ENCODE assay signal across 8 cellular contexts in the genomic region with DNA sequence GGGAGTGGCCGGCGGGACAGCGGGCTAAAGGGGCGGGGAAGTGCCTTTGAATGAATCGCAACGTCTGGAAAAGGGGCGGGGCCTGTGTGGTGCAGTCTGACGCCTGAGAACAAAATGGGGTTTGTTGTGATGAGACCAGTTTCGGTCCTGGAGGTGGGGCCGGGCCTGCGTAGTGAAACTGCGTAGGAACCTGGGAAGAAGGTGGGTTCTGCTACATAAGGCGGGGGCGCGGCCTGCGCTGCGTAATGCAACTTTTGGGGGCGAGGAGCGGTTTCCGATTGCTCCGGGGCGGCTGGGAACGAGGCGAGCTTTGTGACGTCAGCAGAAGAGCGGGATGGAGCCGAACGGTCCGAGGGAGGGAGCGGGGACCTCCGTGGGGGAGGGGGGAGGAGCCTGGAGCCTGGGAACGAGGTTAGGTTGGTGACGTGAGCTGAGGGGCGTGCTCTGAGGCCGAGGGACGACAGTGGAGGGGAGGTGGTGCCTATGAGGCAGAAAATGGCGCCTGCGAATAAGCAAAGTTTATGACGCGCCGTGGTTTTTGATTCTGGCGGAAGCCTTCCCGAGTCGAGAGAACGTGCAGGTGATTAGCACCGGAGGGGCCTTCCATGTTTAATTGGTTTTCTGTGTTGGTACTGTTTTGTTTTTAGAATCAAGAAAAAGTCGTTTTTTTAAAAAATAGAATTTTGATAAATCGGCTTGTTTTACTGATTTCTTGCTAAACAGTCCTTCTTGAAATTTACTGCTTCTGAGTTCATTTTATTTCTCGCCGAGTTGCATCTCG. TPM values are rescaled to one million over a fixed set of nuclear protein-coding genes. Genes with fewer than 3 reads are reported as not detected.
DNase-seq lines count a peak whose midpoint lies in the region; ATAC-seq and TF ChIP-seq lines count a peak whose summit lies in the region.

No MANE protein-coding gene starts in this region.

- no peaks in the 10 kb centered on the region for H3K27me3 Mint-ChIP-seq in activated T-helper 17 cell treated with anti-CD3 and anti-CD28 coated beads, Interleukin-2, amount 50 U/mL, for 72 hours
- no peaks in the 10 kb centered on the region for H3K27me3 Mint-ChIP-seq in natural killer cell (ENCODE audit: low read depth in 2 of 2)

- peak overlapping the region; percentile 83 for H3K4me3 Mint-ChIP-seq in activated T-helper 17 cell treated with anti-CD3 and anti-CD28 coated beads, Interleukin-2, amount 50 U/mL, for 72 hours
- peak overlapping the region; percentile 98 for H3K4me3 Mint-ChIP-seq in natural killer cell

- peaks cover 28% of the 10 kb centered on the region for H3K36me3 Mint-ChIP-seq in activated T-helper 17 cell treated with anti-CD3 and anti-CD28 coated beads, Interleukin-2, amount 50 U/mL, for 72 hours (ENCODE audit: low read depth)
- H3K36me3 Mint-ChIP-seq in natural killer cell, result no peaks in the 10 kb centered on the region

- peak; percentile 93 for ATAC-seq in activated T-helper 17 cell treated with anti-CD3 and anti-CD28 coated beads, Interleukin-2, amount 50 U/mL, for 72 hours (replicated peaks)
- ATAC-seq in natural killer cell, result peak; percentile 85 to 95 (median 85)

- H3K27ac Mint-ChIP-seq in activated T-helper 17 cell treated with anti-CD3 and anti-CD28 coated beads, Interleukin-2, amount 50 U/mL, for 72 hours, result peak overlapping the region; percentile 94
- peak overlapping the region; percentile 97 to 99 for H3K27ac Mint-ChIP-seq in natural killer cell

- H3K4me1 Mint-ChIP-seq in activated T-helper 17 cell treated with anti-CD3 and anti-CD28 coated beads, Interleukin-2, amount 50 U/mL, for 72 hours, result peaks cover 11% of the 10 kb centered on the region
- H3K4me1 Mint-ChIP-seq in natural killer cell, result peaks cover 17 to 20% of the 10 kb centered on the region in 2 donors

- intact Hi-C loops in natural killer cell (cut with micrococcal nuclease), result loop anchor here (1.0 kb wide), 1 partner anchor 16 kb away; no protein-coding TSS in a partner anchor

- H3K9me3 Mint-ChIP-seq in activated T-helper 17 cell treated with anti-CD3 and anti-CD28 coated beads, Interleukin-2, amount 50 U/mL, for 72 hours, result no peaks in the 10 kb centered on the region
- H3K9me3 Mint-ChIP-seq in natural killer cell, result no peaks in the 10 kb centered on the region

- DNase-seq in EH (ENCODE audit: low read depth) (peak; percentile 96), GOT3 (lab: John Stamatoyannopoulos, UW) (peak; percentile 70), LHCN-M2 (ENCODE audit: low read depth) (peak; percentile 95), RPMI7951 (ENCODE audit: low read depth) (peak; percentile 98), fibroblast of peridontal ligament (ENCODE audit: extremely low read depth) (peak; percentile 96), natural killer cell (peak; percentile 86)
- DNase-seq in stimulated activated naive CD4-positive, alpha-beta T cell (lab: John Stamatoyannopoulos, UW), result peak; percentile 89 to 95 (median 94)

- no peak for TF ChIP-seq CTCF in natural killer cell (IDR thresholded peaks at IDR 0.05)

RNA-seq across cellular contexts. Expression of a gene that starts 0.7 kb away (rescaled TPM):
- total RNA-seq in LHCN-M2 (2014; rRNA removed), result 32.0 and 42.9 TPM in 2 replicates
- polyA plus RNA-seq in LHCN-M2 (2012), result 66.1 TPM
- 35.5 and 36.4 TPM in 2 replicates for total RNA-seq in RPMI7951 (2014; rRNA removed; shearing (Covaris generic))
- 10 to 100 TPM; 24.0 to 26.6 TPM for total RNA-seq in activated T-helper 17 cell treated with anti-CD3 and anti-CD28 coated beads, Interleukin-2, amount 50 U/mL, for 72 hours
- total RNA-seq in natural killer cell, result 100 to 1,000 TPM; 107 to 131 (median 108) TPM

RNA-seq across cellular contexts. Expression of a gene that starts 15.0 kb away (rescaled TPM):
- 132 and 136 TPM in 2 replicates for total RNA-seq in LHCN-M2 (2014; rRNA removed)
- 125 TPM for polyA plus RNA-seq in LHCN-M2 (2012)
- 143 and 179 TPM in 2 replicates for total RNA-seq in RPMI7951 (2014; rRNA removed; shearing (Covaris generic))
- 10 to 100 TPM; 58.3 to 71.5 TPM for total RNA-seq in activated T-helper 17 cell treated with anti-CD3 and anti-CD28 coated beads, Interleukin-2, amount 50 U/mL, for 72 hours
- 100 to 1,000 TPM; 112 to 140 (median 126) TPM for total RNA-seq in natural killer cell

RNA-seq across cellular contexts. Expression of a gene that starts 39.9 kb away (rescaled TPM):
- total RNA-seq in LHCN-M2 (2014; rRNA removed) (239 and 241 TPM in 2 replicates), natural killer cell (100 to 1,000 TPM; 118 to 168 (median 120) TPM)
- 261 TPM for polyA plus RNA-seq in LHCN-M2 (2012)
- 254 and 283 TPM in 2 replicates for total RNA-seq in RPMI7951 (2014; rRNA removed; shearing (Covaris generic))
- total RNA-seq in activated T-helper 17 cell treated with anti-CD3 and anti-CD28 coated beads, Interleukin-2, amount 50 U/mL, for 72 hours, result 100 to 1,000 TPM; 227 to 255 TPM

Comparison
In these comparisons a context has a peak if more than half of its experiments do, and no peak if none do; other contexts are left out.
1. Peak in every context shown above with its lines: DNase-seq and ATAC-seq.